12 cellular contexts compared by ENCODE assay signal in genomic region chr5:154397652-154398406, GRCh38. TPM values are rescaled to one million over a fixed set of nuclear protein-coding genes. Genes with fewer than 3 reads are reported as not detected.
A peak's percentile ranks its signal among the peaks of the same experiment; 100 is the strongest.
DNase-seq lines count a peak whose midpoint lies in the region; ATAC-seq and TF ChIP-seq lines count a peak whose summit lies in the region.
"Had no signal": no experiment of that assay in that cellular context is flagged by ENCODE, and none has a peak within 500 bp of the region (broad histone marks: within the 10 kb centered on the region; RNA-seq: fewer than 3 reads in every experiment).

No MANE protein-coding gene starts in this region.

- no peaks in the 10 kb centered on the region for H3K36me3 ChIP-seq in A673 (ENCODE audit: insufficient read depth, low read length, poor library complexity, severe bottlenecking)

- H3K9me3 Mint-ChIP-seq in central memory CD8-positive, alpha-beta T cell, result no peaks in the 10 kb centered on the region
- H3K9me3 Mint-ChIP-seq: activated naive CD8-positive, alpha-beta T cell treated with anti-CD3 and anti-CD28 coated beads, Interleukin-2, amount 10 ng/mL, durations not matched to agents 7 days and 5 days; mesothelial cell of epicardium had no signal

- peak; percentile 50 for DNase-seq in A673 (ENCODE audit: low spot score)
- peak in 75 of 76 experiments; percentile 20 to 89 (median 75) for DNase-seq in HUDEP-2 (lab: John Stamatoyannopoulos, UW; ENCODE audit: unreplicated experiment in 76 of 76)
- peak; percentile 5 for DNase-seq in NCI-H510A (lab: John Stamatoyannopoulos, UW)
- DNase-seq in central memory CD8-positive, alpha-beta T cell (ENCODE audit: low spot score in 2 of 2), result no peak
- DNase-seq in MV-4-11 (lab: John Stamatoyannopoulos, UW), result no peak
- DNase-seq: activated naive CD8-positive, alpha-beta T cell treated with anti-CD3 and anti-CD28 coated beads, Interleukin-2, amount 10 ng/mL, durations not matched to agents 7 days and 5 days; IMR-90; NCI-H446 treated with DMSO at 0.1 percent for 48 hours had no signal

- peak; percentile 35; the same call in 1 of the 2 replicates for TF ChIP-seq CTCF in A673 (conservative IDR thresholded peaks at IDR 0.05; ENCODE audit: low read depth, low read length)

- no peaks in the 10 kb centered on the region for H3K27me3 ChIP-seq in A673 (replicated peaks; ENCODE audit: insufficient read depth, low read depth, low read length, poor library complexity)

- no peak overlapping the region for H3K27ac ChIP-seq in A673 (ENCODE audit: low read depth, low read length, poor library complexity, severe bottlenecking)

- no peak for ATAC-seq in central memory CD8-positive, alpha-beta T cell (replicated peaks; ENCODE audit: extremely low read depth, poor library complexity, severe bottlenecking)
- no peak for ATAC-seq in HG02642 (IDR thresholded peaks at IDR 0.05; ENCODE audit: poor library complexity, unreplicated experiment)
- ATAC-seq in HG03159 (IDR thresholded peaks at IDR 0.05; ENCODE audit: unreplicated experiment), result no peak
- no peak for ATAC-seq in GM19455 (IDR thresholded peaks at IDR 0.05; ENCODE audit: unreplicated experiment)

- intact Hi-C loops in A673 (cut with micrococcal nuclease; ENCODE audit: unreplicated experiment), result no loop called here

- H3K9me3 ChIP-seq in A673 (ENCODE audit: low read depth, low read length, poor library complexity, severe bottlenecking), result no peaks in the 10 kb centered on the region

- peak overlapping the region; percentile 67 for H3K27ac Mint-ChIP-seq in central memory CD8-positive, alpha-beta T cell (ENCODE audit: low read depth)
- H3K27ac Mint-ChIP-seq: activated naive CD8-positive, alpha-beta T cell treated with anti-CD3 and anti-CD28 coated beads, Interleukin-2, amount 10 ng/mL, durations not matched to agents 7 days and 5 days; mesothelial cell of epicardium had no signal

- BruUV-seq in A673 (replicated peaks; lab: Mats Ljungman, UMichigan), result no TSS peak

- peaks cover 27% of the 10 kb centered on the region for H3K4me1 Mint-ChIP-seq in central memory CD8-positive, alpha-beta T cell
- H3K4me1 Mint-ChIP-seq: activated naive CD8-positive, alpha-beta T cell treated with anti-CD3 and anti-CD28 coated beads, Interleukin-2, amount 10 ng/mL, durations not matched to agents 7 days and 5 days had no signal

- peaks cover 15% of the 10 kb centered on the region for H3K4me1 ChIP-seq in A673 (ENCODE audit: insufficient read depth, low read length, poor library complexity, severe bottlenecking)

- POLR2A ChIA-PET in A673 (lab: Charles Lee; ENCODE audit: low non-redundant PET), result no interaction called here

- no peaks in the 10 kb centered on the region for H3K27me3 Mint-ChIP-seq in central memory CD8-positive, alpha-beta T cell
- H3K27me3 Mint-ChIP-seq: activated naive CD8-positive, alpha-beta T cell treated with anti-CD3 and anti-CD28 coated beads, Interleukin-2, amount 10 ng/mL, durations not matched to agents 7 days and 5 days had no signal

- H3K4me3 Mint-ChIP-seq in central memory CD8-positive, alpha-beta T cell, result no peak overlapping the region
- H3K4me3 Mint-ChIP-seq: activated naive CD8-positive, alpha-beta T cell treated with anti-CD3 and anti-CD28 coated beads, Interleukin-2, amount 10 ng/mL, durations not matched to agents 7 days and 5 days; mesothelial cell of epicardium had no signal

- H3K36me3 Mint-ChIP-seq in central memory CD8-positive, alpha-beta T cell (ENCODE audit: insufficient read depth), result peaks cover 6% of the 10 kb centered on the region
- H3K36me3 Mint-ChIP-seq: activated naive CD8-positive, alpha-beta T cell treated with anti-CD3 and anti-CD28 coated beads, Interleukin-2, amount 10 ng/mL, durations not matched to agents 7 days and 5 days; mesothelial cell of epicardium had no signal

- CTCF ChIA-PET in A673 (lab: Charles Lee), result interaction anchor here (0.6 to 1.2 kb wide), 2 partner anchors 279 to 326 kb away, joined by 3 read pairs; no protein-coding TSS in a partner anchor

- no peak overlapping the region for H3K4me3 ChIP-seq in A673 (ENCODE audit: low read depth, low read length, poor library complexity, severe bottlenecking)

RNA-seq across cellular contexts. Expression of gene SAP30L, which starts 48.0 kb away (rescaled TPM):
- 29.2 and 32.0 TPM in 2 replicates for total RNA-seq in A673 (2021)

Comparison
In these comparisons a context has a peak if more than half of its experiments do, and no peak if none do; other contexts are left out.
1. DNase-seq: peak in A673 (single experiment), HUDEP-2 (75 of 76) and NCI-H510A (single experiment); none in central memory CD8-positive, alpha-beta T cell (0 of 2) and MV-4-11 (single experiment).